ENCODE assay signal across 1 cellular context in the genomic region with DNA sequence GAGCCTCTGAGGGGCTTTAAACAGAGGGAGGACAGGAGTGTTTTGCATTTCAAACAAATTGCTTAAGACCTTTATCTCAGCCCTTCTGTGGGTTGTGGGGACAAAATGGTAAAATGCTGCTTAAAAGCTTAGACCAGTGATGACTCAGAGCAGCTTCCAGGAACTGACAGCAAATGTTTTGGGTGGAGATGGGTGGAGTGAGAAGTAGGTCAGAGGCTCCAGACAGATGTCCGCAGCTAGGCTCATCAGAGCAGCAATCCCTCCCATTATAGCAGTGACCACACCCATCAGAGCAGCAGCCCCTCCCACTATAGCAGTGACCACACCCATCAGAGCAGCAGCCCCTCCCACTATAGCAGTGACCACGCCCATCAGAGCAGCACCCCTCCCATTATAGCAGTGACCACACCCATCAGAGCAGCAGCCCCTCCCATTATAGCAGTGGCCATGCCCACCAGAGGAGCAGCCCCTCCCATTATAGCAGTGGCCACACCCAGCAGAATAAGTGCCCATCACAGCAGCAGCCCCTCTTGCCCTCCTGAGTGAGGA.
TF ChIP-seq lines count a peak whose summit lies in the region.

No MANE protein-coding gene starts in this region.

TF ChIP-seq in K562, 482 proteins besides CTCF, POLR2A, EP300 and RAD21 (continued from another document and continues in another):
- TF ChIP-seq HBP1 (CRISPR knock-in tag; IDR thresholded peaks at IDR 0.05) (no peak), ATF3 (IDR thresholded peaks at IDR 0.05) (peak; percentile 98), ATF3 (CRISPR knock-in tag; conservative IDR thresholded peaks at IDR 0.05) (peak; percentile 94), SIRT6 (IDR thresholded peaks at IDR 0.05; ENCODE audit: low read depth, low read length) (no peak), KLF1 (tag; IDR thresholded peaks at IDR 0.05) (peak; percentile 90), TEAD4 (IDR thresholded peaks at IDR 0.05; ENCODE audit: low read length) (peak; percentile 91), TEAD4 (CRISPR knock-in tag; IDR thresholded peaks at IDR 0.05; ENCODE audit: borderline replicate concordance) (no peak), CREM (IDR thresholded peaks at IDR 0.05; ENCODE audit: low read depth) (no peak; the same call in 1 of the 2 replicates), SMARCA4 (IDR thresholded peaks at IDR 0.05) (peak; percentile 99), SAFB (IDR thresholded peaks at IDR 0.05; ENCODE audit: borderline replicate concordance, low read depth, low read length) (no peak), TAF1 (IDR thresholded peaks at IDR 0.05; ENCODE audit: control insufficient read depth, extremely low read depth, insufficient read depth, low read length, severe bottlenecking) (no peak), EZH2 (IDR thresholded peaks at IDR 0.05; ENCODE audit: borderline replicate concordance, low read depth, low read length) (no peak), CSDE1 (IDR thresholded peaks at IDR 0.05) (no peak), CHCHD3 (CRISPR knock-in tag; IDR thresholded peaks at IDR 0.05) (no peak), MTA2 (IDR thresholded peaks at IDR 0.05; ENCODE audit: low read depth) (peak; percentile 81), NRF1 (conservative IDR thresholded peaks at IDR 0.05 in 1 of 2, IDR thresholded peaks at IDR 0.05 in 1 of 2) (peak; percentile 56 to 69), ZNF707 (CRISPR knock-in tag; conservative IDR thresholded peaks at IDR 0.05) (no peak), CBX5 (IDR thresholded peaks at IDR 0.05; ENCODE audit: borderline replicate concordance, low read depth) (no peak), SP1 (CRISPR knock-in tag; IDR thresholded peaks at IDR 0.05) (peak; percentile 87; the same call in 1 of the 2 replicates), PHF21A (IDR thresholded peaks at IDR 0.05; ENCODE audit: borderline replicate concordance, low read depth) (no peak), ZNF518B (CRISPR knock-in tag; IDR thresholded peaks at IDR 0.05) (no peak), CHD4 (IDR thresholded peaks at IDR 0.05; ENCODE audit: insufficient read depth, insufficient replicate concordance, low read depth, low read length, poor library complexity, severe bottlenecking) (no peak), RB1 (IDR thresholded peaks at IDR 0.05; ENCODE audit: low read depth) (no peak), ZBTB33 (CRISPR knock-in tag; IDR thresholded peaks at IDR 0.05) (no peak), BMI1 (IDR thresholded peaks at IDR 0.05; ENCODE audit: low read length) (no peak), KLF16 (IDR thresholded peaks at IDR 0.05) (peak; percentile 78), PCBP1 (IDR thresholded peaks at IDR 0.05; ENCODE audit: low read depth, low read length, poor library complexity, severe bottlenecking) (no peak), PTBP1 (IDR thresholded peaks at IDR 0.05; ENCODE audit: low read depth, low read length) (no peak), TRIM28 (IDR thresholded peaks at IDR 0.05) (no peak), ATF7 (IDR thresholded peaks at IDR 0.05) (peak; percentile 87), SFPQ (IDR thresholded peaks at IDR 0.05; ENCODE audit: low read depth, low read length) (no peak), ZNF121 (CRISPR knock-in tag; conservative IDR thresholded peaks at IDR 0.05) (no peak), ZNF511 (CRISPR knock-in tag; IDR thresholded peaks at IDR 0.05) (no peak), DDX20 (tag; IDR thresholded peaks at IDR 0.05; ENCODE audit: low read depth) (no peak), SRSF7 (optimal IDR thresholded peaks at IDR 0.05; ENCODE audit: low read depth, low read length) (no peak)
- TF ChIP-seq, protein P1, sequence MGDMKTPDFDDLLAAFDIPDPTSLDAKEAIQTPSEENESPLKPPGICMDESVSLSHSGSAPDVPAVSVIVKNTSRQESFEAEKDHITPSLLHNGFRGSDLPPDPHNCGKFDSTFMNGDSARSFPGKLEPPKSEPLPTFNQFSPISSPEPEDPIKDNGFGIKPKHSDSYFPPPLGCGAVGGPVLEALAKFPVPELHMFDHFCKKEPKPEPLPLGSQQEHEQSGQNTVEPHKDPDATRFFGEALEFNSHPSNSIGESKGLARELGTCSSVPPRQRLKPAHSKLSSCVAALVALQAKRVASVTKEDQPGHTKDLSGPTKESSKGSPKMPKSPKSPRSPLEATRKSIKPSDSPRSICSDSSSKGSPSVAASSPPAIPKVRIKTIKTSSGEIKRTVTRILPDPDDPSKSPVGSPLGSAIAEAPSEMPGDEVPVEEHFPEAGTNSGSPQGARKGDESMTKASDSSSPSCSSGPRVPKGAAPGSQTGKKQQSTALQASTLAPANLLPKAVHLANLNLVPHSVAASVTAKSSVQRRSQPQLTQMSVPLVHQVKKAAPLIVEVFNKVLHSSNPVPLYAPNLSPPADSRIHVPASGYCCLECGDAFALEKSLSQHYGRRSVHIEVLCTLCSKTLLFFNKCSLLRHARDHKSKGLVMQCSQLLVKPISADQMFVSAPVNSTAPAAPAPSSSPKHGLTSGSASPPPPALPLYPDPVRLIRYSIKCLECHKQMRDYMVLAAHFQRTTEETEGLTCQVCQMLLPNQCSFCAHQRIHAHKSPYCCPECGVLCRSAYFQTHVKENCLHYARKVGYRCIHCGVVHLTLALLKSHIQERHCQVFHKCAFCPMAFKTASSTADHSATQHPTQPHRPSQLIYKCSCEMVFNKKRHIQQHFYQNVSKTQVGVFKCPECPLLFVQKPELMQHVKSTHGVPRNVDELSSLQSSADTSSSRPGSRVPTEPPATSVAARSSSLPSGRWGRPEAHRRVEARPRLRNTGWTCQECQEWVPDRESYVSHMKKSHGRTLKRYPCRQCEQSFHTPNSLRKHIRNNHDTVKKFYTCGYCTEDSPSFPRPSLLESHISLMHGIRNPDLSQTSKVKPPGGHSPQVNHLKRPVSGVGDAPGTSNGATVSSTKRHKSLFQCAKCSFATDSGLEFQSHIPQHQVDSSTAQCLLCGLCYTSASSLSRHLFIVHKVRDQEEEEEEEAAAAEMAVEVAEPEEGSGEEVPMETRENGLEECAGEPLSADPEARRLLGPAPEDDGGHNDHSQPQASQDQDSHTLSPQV (IDR thresholded peaks at IDR 0.05): no peak; the same call in 1 of the 2 replicates
- TF ChIP-seq, protein P2, sequence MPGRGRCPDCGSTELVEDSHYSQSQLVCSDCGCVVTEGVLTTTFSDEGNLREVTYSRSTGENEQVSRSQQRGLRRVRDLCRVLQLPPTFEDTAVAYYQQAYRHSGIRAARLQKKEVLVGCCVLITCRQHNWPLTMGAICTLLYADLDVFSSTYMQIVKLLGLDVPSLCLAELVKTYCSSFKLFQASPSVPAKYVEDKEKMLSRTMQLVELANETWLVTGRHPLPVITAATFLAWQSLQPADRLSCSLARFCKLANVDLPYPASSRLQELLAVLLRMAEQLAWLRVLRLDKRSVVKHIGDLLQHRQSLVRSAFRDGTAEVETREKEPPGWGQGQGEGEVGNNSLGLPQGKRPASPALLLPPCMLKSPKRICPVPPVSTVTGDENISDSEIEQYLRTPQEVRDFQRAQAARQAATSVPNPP (IDR thresholded peaks at IDR 0.05; ENCODE audit: borderline replicate concordance, insufficient read depth, insufficient read length): no peak
- TF ChIP-seq, protein P3, sequence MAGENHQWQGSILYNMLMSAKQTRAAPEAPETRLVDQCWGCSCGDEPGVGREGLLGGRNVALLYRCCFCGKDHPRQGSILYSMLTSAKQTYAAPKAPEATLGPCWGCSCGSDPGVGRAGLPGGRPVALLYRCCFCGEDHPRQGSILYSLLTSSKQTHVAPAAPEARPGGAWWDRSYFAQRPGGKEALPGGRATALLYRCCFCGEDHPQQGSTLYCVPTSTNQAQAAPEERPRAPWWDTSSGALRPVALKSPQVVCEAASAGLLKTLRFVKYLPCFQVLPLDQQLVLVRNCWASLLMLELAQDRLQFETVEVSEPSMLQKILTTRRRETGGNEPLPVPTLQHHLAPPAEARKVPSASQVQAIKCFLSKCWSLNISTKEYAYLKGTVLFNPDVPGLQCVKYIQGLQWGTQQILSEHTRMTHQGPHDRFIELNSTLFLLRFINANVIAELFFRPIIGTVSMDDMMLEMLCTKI (IDR thresholded peaks at IDR 0.05; ENCODE audit: partially characterized antibody): no peak
